In genomic region chr12:64450711-64451486, GRCh38 we compare ENCODE assay signal across 8 cellular contexts. TPM values are rescaled to one million over a fixed set of nuclear protein-coding genes. Genes with fewer than 3 reads are reported as not detected.
A peak's percentile ranks its signal among the peaks of the same experiment; 100 is the strongest.
DNase-seq lines count a peak whose midpoint lies in the region; ATAC-seq and TF ChIP-seq lines count a peak whose summit lies in the region.

No MANE protein-coding gene starts in this region.

- DNase-seq in activated CD4-positive, alpha-beta T cell treated with anti-CD3 and anti-CD28 coated beads for 36 hours: peak; percentile 10
- DNase-seq in activated CD4-positive, alpha-beta T cell treated with anti-CD3 and anti-CD28 coated beads for 4 hours: no peak
- DNase-seq in NAMALWA (ENCODE audit: low spot score) (peak; percentile 72), WERI-Rb-1 (peak; percentile 43), head of caudate nucleus (peak in 22 of 42 donors; percentile 18 to 66 (median 32)), retinal pigment epithelial cell (ENCODE audit: low read depth) (peak; percentile 81), NCI-H2081 treated with DMSO at 0.1 percent for 48 hours (lab: John Stamatoyannopoulos, UW) (no peak)

- peaks cover 33% of the 10 kb centered on the region for H3K36me3 ChIP-seq in WERI-Rb-1

- H3K36me3 Mint-ChIP-seq in activated CD4-positive, alpha-beta T cell treated with anti-CD3 and anti-CD28 coated beads for 36 hours (ENCODE audit: low read depth): peaks cover 30% of the 10 kb centered on the region

- TF ChIP-seq CTCF in WERI-Rb-1 (IDR thresholded peaks at IDR 0.05; ENCODE audit: low read depth, low read length): no peak
- TF ChIP-seq CTCF in retinal pigment epithelial cell (conservative IDR thresholded peaks at IDR 0.05; ENCODE audit: low read depth, low read length): no peak

- peak overlapping the region; percentile 91 for H3K27ac Mint-ChIP-seq in activated CD4-positive, alpha-beta T cell treated with anti-CD3 and anti-CD28 coated beads for 36 hours

- H3K9me3 Mint-ChIP-seq in activated CD4-positive, alpha-beta T cell treated with anti-CD3 and anti-CD28 coated beads for 36 hours (ENCODE audit: low read depth): no peaks in the 10 kb centered on the region

- no peaks in the 10 kb centered on the region for H3K27me3 Mint-ChIP-seq in activated CD4-positive, alpha-beta T cell treated with anti-CD3 and anti-CD28 coated beads for 36 hours

- H3K4me3 ChIP-seq in WERI-Rb-1 (ENCODE audit: low read depth, low read length): peak overlapping the region; percentile 99
- H3K4me3 ChIP-seq in retinal pigment epithelial cell (ENCODE audit: low read length): peak overlapping the region; percentile 90

- POLR2A ChIA-PET in activated CD4-positive, alpha-beta T cell treated with anti-CD3 and anti-CD28 coated beads for 36 hours (lab: Charles Lee): interaction anchor here (1.1 kb wide), 1 partner anchor 41 kb away, joined by 4 read pairs; no protein-coding TSS in a partner anchor

- no peaks in the 10 kb centered on the region for H3K27me3 ChIP-seq in WERI-Rb-1 (ENCODE audit: insufficient read depth, low read depth, severe bottlenecking)

- H3K4me3 Mint-ChIP-seq in activated CD4-positive, alpha-beta T cell treated with anti-CD3 and anti-CD28 coated beads for 36 hours: peak overlapping the region; percentile 89

- H3K9me3 ChIP-seq in WERI-Rb-1 (ENCODE audit: severe bottlenecking): no peaks in the 10 kb centered on the region

- CTCF ChIA-PET in activated CD4-positive, alpha-beta T cell treated with anti-CD3 and anti-CD28 coated beads for 36 hours (lab: Charles Lee): interaction anchor here (1.3 kb wide), 1 partner anchor 99 kb away, joined by 3 read pairs; no protein-coding TSS in a partner anchor

- intact Hi-C loops in activated CD4-positive, alpha-beta T cell treated with anti-CD3 and anti-CD28 coated beads for 36 hours (cut with DNase I, micrococcal nuclease): loop anchor here (1.0 to 5.0 kb wide), 5 partner anchors 229 to 669 kb away; partner anchors contain the start of genes GNS (in 1 of the 2) and KICS2 (in 1 of the 2)
- intact Hi-C loops in head of caudate nucleus (cut with DNase I): loop anchor here (5.0 kb wide), 1 partner anchor 49 kb away; the partner anchor contains the start of gene XPOT

- no peak for ATAC-seq in activated CD4-positive, alpha-beta T cell treated with anti-CD3 and anti-CD28 coated beads for 36 hours
- no peak for ATAC-seq in HG02798 (IDR thresholded peaks at IDR 0.05; ENCODE audit: poor library complexity, unreplicated experiment)

- H3K27ac ChIP-seq in WERI-Rb-1: peak overlapping the region; percentile 96

- peaks cover 46% of the 10 kb centered on the region for H3K4me1 Mint-ChIP-seq in activated CD4-positive, alpha-beta T cell treated with anti-CD3 and anti-CD28 coated beads for 36 hours

RNA-seq across cellular contexts. Expression of gene TBK1, which starts 1.0 kb away (rescaled TPM):
- total RNA-seq in activated CD4-positive, alpha-beta T cell treated with anti-CD3 and anti-CD28 coated beads for 36 hours: 10 to 100 TPM; 14.0 to 15.4 TPM

RNA-seq across cellular contexts. Expression of gene XPOT, which starts 46.7 kb away (rescaled TPM):
- total RNA-seq in activated CD4-positive, alpha-beta T cell treated with anti-CD3 and anti-CD28 coated beads for 36 hours: 100 to 1,000 TPM; 179 to 187 TPM

Comparison
In these comparisons a context has a peak if more than half of its experiments do, and no peak if none do; other contexts are left out.
1. DNase-seq: peak in activated CD4-positive, alpha-beta T cell treated with anti-CD3 and anti-CD28 coated beads for 36 hours (single experiment), NAMALWA (single experiment), WERI-Rb-1 (single experiment), head of caudate nucleus (22 of 42) and retinal pigment epithelial cell (single experiment); none in activated CD4-positive, alpha-beta T cell treated with anti-CD3 and anti-CD28 coated beads for 4 hours (0 of 2) and NCI-H2081 treated with DMSO at 0.1 percent for 48 hours (single experiment).